18 cellular contexts compared by ENCODE assay signal in the genomic region with DNA sequence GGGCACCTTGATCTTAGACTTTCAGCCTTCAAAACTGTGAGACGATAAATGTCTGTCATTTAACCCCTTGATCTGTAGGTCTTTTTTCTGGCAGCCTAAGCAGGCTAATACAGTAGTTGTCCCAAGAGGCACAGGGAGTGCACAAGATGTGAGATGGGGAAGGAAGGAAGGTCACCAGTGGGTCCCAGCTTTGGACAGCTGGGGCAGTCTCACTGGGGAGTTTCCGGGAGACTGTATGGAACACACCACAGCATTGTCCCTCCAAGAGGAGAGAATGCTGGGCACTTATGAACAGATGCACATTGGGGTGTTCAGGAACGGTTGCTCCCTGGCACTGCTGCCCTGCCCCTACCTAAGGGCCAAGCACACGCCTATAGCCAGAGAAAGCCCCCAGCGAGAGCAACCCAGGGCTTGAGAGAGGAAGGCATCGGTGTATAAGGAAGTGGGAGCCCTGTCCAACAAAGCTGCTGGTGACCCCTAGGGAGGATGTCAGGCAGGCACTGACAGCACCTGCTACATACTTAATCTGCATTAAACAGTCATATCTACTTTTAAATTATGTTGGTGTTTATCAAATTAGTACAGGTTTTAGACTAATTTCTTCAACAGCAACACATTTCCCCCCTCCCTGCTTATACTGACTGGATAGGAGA. TPM values are rescaled to one million over a fixed set of nuclear protein-coding genes. Genes with fewer than 3 reads are reported as not detected.
DNase-seq lines count a peak whose midpoint lies in the region; ATAC-seq and TF ChIP-seq lines count a peak whose summit lies in the region.
"Had no signal": no experiment of that assay in that cellular context is flagged by ENCODE, and none has a peak within 500 bp of the region (broad histone marks: within the 10 kb centered on the region; RNA-seq: fewer than 3 reads in every experiment).

No MANE protein-coding gene starts in this region.

- H3K4me3 ChIP-seq in DND-41 (ENCODE audit: low read depth in 1 of 2, low read length in 2 of 2), result no peak overlapping the region
- H3K4me3 ChIP-seq: adrenal gland, gastroesophageal sphincter, right lobe of liver, SJSA1, stomach had no signal

- H3K4me3 Mint-ChIP-seq in activated CD8-positive, alpha-beta memory T cell treated with anti-CD3 and anti-CD28 coated beads, Interleukin-2, amount 10 ng/mL, durations not matched to agents 7 days and 5 days, result no peak overlapping the region
- H3K4me3 Mint-ChIP-seq: activated T-helper 17 cell treated with anti-CD3 and anti-CD28 coated beads, Interleukin-2, amount 50 U/mL, for 72 hours; WTC11 had no signal

- no peaks in the 10 kb centered on the region for H3K36me3 Mint-ChIP-seq in activated CD8-positive, alpha-beta memory T cell treated with anti-CD3 and anti-CD28 coated beads, Interleukin-2, amount 10 ng/mL, durations not matched to agents 7 days and 5 days

- peaks cover 35% of the 10 kb centered on the region for H3K4me1 Mint-ChIP-seq in activated CD8-positive, alpha-beta memory T cell treated with anti-CD3 and anti-CD28 coated beads, Interleukin-2, amount 10 ng/mL, durations not matched to agents 7 days and 5 days
- H3K4me1 Mint-ChIP-seq: WTC11 had no signal

- H3K9me3 Mint-ChIP-seq in activated CD8-positive, alpha-beta memory T cell treated with anti-CD3 and anti-CD28 coated beads, Interleukin-2, amount 10 ng/mL, durations not matched to agents 7 days and 5 days (ENCODE audit: low read depth), result no peaks in the 10 kb centered on the region
- H3K9me3 Mint-ChIP-seq: activated T-helper 17 cell treated with anti-CD3 and anti-CD28 coated beads, Interleukin-2, amount 50 U/mL, for 72 hours had no signal

- H3K27ac ChIP-seq in DND-41 (ENCODE audit: low read length), result no peak overlapping the region
- H3K27ac ChIP-seq: adrenal gland, gastroesophageal sphincter, right lobe of liver, SJSA1, stomach had no signal

- no peaks in the 10 kb centered on the region for H3K27me3 ChIP-seq in DND-41 (ENCODE audit: insufficient read depth, low read length, poor library complexity)
- H3K27me3 ChIP-seq: adrenal gland, dorsolateral prefrontal cortex, gastroesophageal sphincter, right lobe of liver, SJSA1, stomach had no signal

- H3K4me1 ChIP-seq in DND-41 (ENCODE audit: insufficient read depth, low read length), result peaks cover 14% of the 10 kb centered on the region
- H3K4me1 ChIP-seq: adrenal gland, gastroesophageal sphincter, right lobe of liver, stomach had no signal

- no peaks in the 10 kb centered on the region for H3K79me2 ChIP-seq in DND-41 (ENCODE audit: insufficient read depth, low read length)

- no peaks in the 10 kb centered on the region for H3K27me3 Mint-ChIP-seq in activated CD8-positive, alpha-beta memory T cell treated with anti-CD3 and anti-CD28 coated beads, Interleukin-2, amount 10 ng/mL, durations not matched to agents 7 days and 5 days
- H3K27me3 Mint-ChIP-seq: activated T-helper 17 cell treated with anti-CD3 and anti-CD28 coated beads, Interleukin-2, amount 50 U/mL, for 72 hours had no signal

- DNase-seq in DND-41, result no peak
- DNase-seq in RPMI8226, result peak; percentile 35
- no peak for DNase-seq in left cardiac atrium
- no peak for DNase-seq in NCI-H2196 treated with DMSO at 0.1 percent for 48 hours (lab: John Stamatoyannopoulos, UW; ENCODE audit: unreplicated experiment)
- no peak for DNase-seq in NCI-H446 treated with DMSO at 0.1 percent for 48 hours (lab: John Stamatoyannopoulos, UW)
- DNase-seq in activated CD8-positive, alpha-beta memory T cell treated with anti-CD3 and anti-CD28 coated beads, Interleukin-2, amount 10 ng/mL, durations not matched to agents 7 days and 5 days, result no peak
- DNase-seq: adrenal gland, COR-L47, dorsolateral prefrontal cortex, NCI-H187, NCI-H446, right lobe of liver, stomach had no signal

- CTCF ChIA-PET in activated CD8-positive, alpha-beta memory T cell treated with anti-CD3 and anti-CD28 coated beads, Interleukin-2, amount 10 ng/mL, durations not matched to agents 7 days and 5 days (lab: Charles Lee), result interaction anchor here (1.8 kb wide), 1 partner anchor 8 kb away, joined by 5 read pairs; no protein-coding TSS in a partner anchor

- no peaks in the 10 kb centered on the region for H4K20me1 ChIP-seq in DND-41 (ENCODE audit: insufficient read depth, low read length)

- no peak overlapping the region for H3K4me2 ChIP-seq in DND-41 (ENCODE audit: insufficient read depth, low read length)

- H3K36me3 ChIP-seq in DND-41 (ENCODE audit: insufficient read depth, low read length), result no peaks in the 10 kb centered on the region
- H3K36me3 ChIP-seq: adrenal gland, gastroesophageal sphincter, right lobe of liver, SJSA1, stomach had no signal

- H3K9me3 ChIP-seq in DND-41 (ENCODE audit: insufficient read depth, low read length, severe bottlenecking), result no peaks in the 10 kb centered on the region
- H3K9me3 ChIP-seq: adrenal gland, right lobe of liver, stomach had no signal

- intact Hi-C loops in left cardiac atrium (cut with DNase I), result no loop called here

- peak; percentile 58; the same call in 1 of the 3 replicates for ATAC-seq in DND-41 (ENCODE audit: insufficient read depth, low read depth)
- ATAC-seq in GM21825 (IDR thresholded peaks at IDR 0.05; ENCODE audit: unreplicated experiment), result peak; percentile 56
- ATAC-seq in left cardiac atrium, result peak; percentile 18 to 47
- no peak for ATAC-seq in activated CD8-positive, alpha-beta memory T cell treated with anti-CD3 and anti-CD28 coated beads, Interleukin-2, amount 10 ng/mL, durations not matched to agents 7 days and 5 days
- ATAC-seq: activated T-helper 17 cell treated with anti-CD3 and anti-CD28 coated beads, Interleukin-2, amount 50 U/mL, for 72 hours; gastroesophageal sphincter; WTC11 had no signal

- TF ChIP-seq CTCF in DND-41 (IDR thresholded peaks at IDR 0.05; ENCODE audit: borderline replicate concordance, extremely low read depth, low read length, poor library complexity, severe bottlenecking), result no peak

- H3K27ac Mint-ChIP-seq in activated CD8-positive, alpha-beta memory T cell treated with anti-CD3 and anti-CD28 coated beads, Interleukin-2, amount 10 ng/mL, durations not matched to agents 7 days and 5 days, result no peak overlapping the region
- H3K27ac Mint-ChIP-seq: activated T-helper 17 cell treated with anti-CD3 and anti-CD28 coated beads, Interleukin-2, amount 50 U/mL, for 72 hours; WTC11 had no signal

- H2AFZ ChIP-seq in DND-41 (ENCODE audit: low read depth, low read length), result no peak overlapping the region

- H3K9ac ChIP-seq in DND-41 (ENCODE audit: low read depth, low read length), result no peak overlapping the region

RNA-seq across cellular contexts. Expression of a gene that starts 11.6 kb away (rescaled TPM):
- 10 to 100 TPM; 30.7 to 36.5 TPM for total RNA-seq in left cardiac atrium
- 10 to 100 TPM; 51.6 to 54.1 TPM for total RNA-seq in activated CD8-positive, alpha-beta memory T cell treated with anti-CD3 and anti-CD28 coated beads, Interleukin-2, amount 10 ng/mL, durations not matched to agents 7 days and 5 days
